ENCODE assay signal across 9 cellular contexts in genomic region chr4:42371306-42372063, GRCh38. TPM values are rescaled to one million over a fixed set of nuclear protein-coding genes. Genes with fewer than 3 reads are reported as not detected.
DNase-seq lines count a peak whose midpoint lies in the region; ATAC-seq and TF ChIP-seq lines count a peak whose summit lies in the region.
"Had no signal": no experiment of that assay in that cellular context is flagged by ENCODE, and none has a peak within 500 bp of the region (broad histone marks: within the 10 kb centered on the region; RNA-seq: fewer than 3 reads in every experiment).

No MANE protein-coding gene starts in this region.

- ATAC-seq in HG02759 (IDR thresholded peaks at IDR 0.05; ENCODE audit: unreplicated experiment) (peak; percentile 53), omental fat pad (ENCODE audit: low FRiP score) (peak; percentile 77), GM19395 (IDR thresholded peaks at IDR 0.05; ENCODE audit: unreplicated experiment) (no peak), GM19467 (IDR thresholded peaks at IDR 0.05; ENCODE audit: unreplicated experiment) (no peak)

- H3K27ac ChIP-seq in epithelial cell of prostate: no peak overlapping the region
- H3K27ac ChIP-seq: BLaER1 treated with 17β-estradiol and CSF1 and Interleukin-3, amounts not matched to agents 10 nM and 100 nM had no signal

- DNase-seq in NCI-H2227 (lab: John Stamatoyannopoulos, UW; ENCODE audit: unreplicated experiment) (peak; percentile 2), NCI-H2227 treated with DMSO at 0.1 percent for 48 hours (lab: John Stamatoyannopoulos, UW) (no peak), OCI-M1 (lab: John Stamatoyannopoulos, UW) (peak; percentile 66), epithelial cell of prostate (ENCODE audit: low read depth, low spot score) (peak; percentile 8), omental fat pad (ENCODE audit: low spot score) (no peak)

- no peak for TF ChIP-seq CTCF in omental fat pad (IDR thresholded peaks at IDR 0.05)

RNA-seq across cellular contexts. Expression of gene SHISA3, which starts 25.8 kb away (rescaled TPM):
- total RNA-seq in omental fat pad: 10 to 100 TPM in 1 of 4 donors, 1 to 10 TPM in 3; 1.8 to 10.1 (median 4.0) TPM

Comparison
In these comparisons a context has a peak if more than half of its experiments do, and no peak if none do; other contexts are left out.
1. DNase-seq: peak in NCI-H2227 (single experiment), OCI-M1 (single experiment) and epithelial cell of prostate (single experiment); none in NCI-H2227 treated with DMSO at 0.1 percent for 48 hours (single experiment) and omental fat pad (single experiment).
2. ATAC-seq: peak in HG02759 (single experiment) and omental fat pad (single experiment); none in GM19395 (single experiment) and GM19467 (single experiment).